ENCODE assay signal across 11 cellular contexts in genomic region chr2:54429811-54430600, GRCh38. TPM values are rescaled to one million over a fixed set of nuclear protein-coding genes. Genes with fewer than 3 reads are reported as not detected.
DNase-seq lines count a peak whose midpoint lies in the region; ATAC-seq, FAIRE-seq and TF ChIP-seq lines count a peak whose summit lies in the region.
"Had no signal": no experiment of that assay in that cellular context is flagged by ENCODE, and none has a peak within 500 bp of the region (broad histone marks: within the 10 kb centered on the region; RNA-seq: fewer than 3 reads in every experiment).

No MANE protein-coding gene starts in this region.

- H3K27me3 ChIP-seq in breast epithelium (no peaks in the 10 kb centered on the region), mammary epithelial cell (ENCODE audit: insufficient read depth, low read length) (no peaks in the 10 kb centered on the region), H1 (replicated peaks in 1 of 4; ENCODE audit: control insufficient read depth in 3 of 4, extremely low read depth in 1 of 4, insufficient read depth in 3 of 4, low read length in 3 of 4) (no peaks in the 10 kb centered on the region), muscle layer of duodenum (ENCODE audit: low read depth, low read length) (no peaks in the 10 kb centered on the region), aorta (ENCODE audit: control insufficient read depth in 1 of 2, insufficient read depth in 2 of 2, low read length in 1 of 2) (no peaks in the 10 kb centered on the region)

- no peak overlapping the region for H2BK20ac ChIP-seq in H1 (ENCODE audit: low read length)

- no peak overlapping the region for H2BK120ac ChIP-seq in H1 (replicated peaks; ENCODE audit: low read depth, low read length)

- ATAC-seq in aorta (ENCODE audit: low FRiP score) (peak; percentile 28), GM18867 (IDR thresholded peaks at IDR 0.05; ENCODE audit: unreplicated experiment) (no peak)

- no peaks in the 10 kb centered on the region for H3K79me1 ChIP-seq in H1 (ENCODE audit: low read depth, low read length)

- 79% methylated on average over 9 of the region's 13 CpGs for WGBS in mammary epithelial cell (ENCODE audit: low coverage, missing lambda C conversion rate)
- WGBS in H1 (ENCODE audit: extremely low coverage in 1 of 2, insufficient coverage in 1 of 2, insufficient read length in 1 of 2, insufficient replicate concordance in 2 of 2, low coverage in 1 of 2, low lambda C conversion rate in 2 of 2, missing lambda C conversion rate in 1 of 2), 2 experiments: 91% methylated on average over 13 of the region's 13 CpGs; no CpG with 5 or more reads in 1 of the 2 experiments
- 73 to 76% methylated on average over 13 of the region's 13 CpGs for WGBS in aorta, 2 donors

- H3K56ac ChIP-seq in H1 (replicated peaks; ENCODE audit: insufficient read length, low read depth, low read length): no peak overlapping the region

- H3K23me2 ChIP-seq in H1 (ENCODE audit: low read depth, low read length): no peaks in the 10 kb centered on the region

- H3K18ac ChIP-seq in H1 (ENCODE audit: extremely low read depth, low read length): no peak overlapping the region

- H3K36me3 ChIP-seq in breast epithelium: no peaks in the 10 kb centered on the region
- no peaks in the 10 kb centered on the region for H3K36me3 ChIP-seq in mammary epithelial cell (ENCODE audit: insufficient read depth, low read length)
- no peaks in the 10 kb centered on the region for H3K36me3 ChIP-seq in H1 (ENCODE audit: control insufficient read depth in 2 of 4, insufficient read depth in 4 of 4, low read length in 3 of 4)
- H3K36me3 ChIP-seq in muscle layer of duodenum (ENCODE audit: control insufficient read depth in 1 of 2, insufficient read depth in 2 of 2, low read length in 2 of 2): no peaks in the 10 kb centered on the region
- H3K36me3 ChIP-seq in aorta (ENCODE audit: control insufficient read depth in 1 of 2, insufficient read depth in 2 of 2, low read length in 1 of 2): no peaks in the 10 kb centered on the region

- H3K27ac ChIP-seq in breast epithelium (peak overlapping the region; percentile 43 to 72), mammary epithelial cell (ENCODE audit: insufficient read depth, low read depth, low read length) (no peak overlapping the region), H1 (ENCODE audit: low read depth, low read length) (no peak overlapping the region), muscle layer of duodenum (ENCODE audit: low read length) (peak overlapping the region; percentile 48), aorta (ENCODE audit: low read depth in 1 of 2, low read length in 2 of 2) (no peak overlapping the region)

- H3K79me2 ChIP-seq in mammary epithelial cell (ENCODE audit: insufficient read depth, low read length): no peaks in the 10 kb centered on the region
- no peaks in the 10 kb centered on the region for H3K79me2 ChIP-seq in H1 (ENCODE audit: control insufficient read depth in 1 of 2, insufficient read depth in 2 of 2, low read length in 2 of 2)

- H2BK15ac ChIP-seq in H1 (ENCODE audit: low read length): no peak overlapping the region

- H3K4me1 ChIP-seq in breast epithelium (no peaks in the 10 kb centered on the region), mammary epithelial cell (ENCODE audit: insufficient read depth, low read length) (no peaks in the 10 kb centered on the region), H1 (replicated peaks in 1 of 4; ENCODE audit: control insufficient read depth in 3 of 4, insufficient read depth in 4 of 4, low read length in 3 of 4) (no peaks in the 10 kb centered on the region), muscle layer of duodenum (ENCODE audit: control insufficient read depth in 1 of 2, insufficient read depth in 2 of 2, low read length in 2 of 2) (peaks cover 4 to 14% of the 10 kb centered on the region in 2 donors), aorta (ENCODE audit: control insufficient read depth in 1 of 2, insufficient read depth in 2 of 2, low read length in 2 of 2) (no peaks in the 10 kb centered on the region)

- TF ChIP-seq POLR2A in breast epithelium (IDR thresholded peaks at IDR 0.05) (no peak), H1 (IDR thresholded peaks at IDR 0.05; ENCODE audit: control extremely low read depth in 1 of 2, low read depth in 2 of 2, low read length in 2 of 2) (no peak)

- H3K14ac ChIP-seq in H1 (ENCODE audit: insufficient read length): no peak overlapping the region

- no peak for FAIRE-seq in H1 (lab: Jason Lieb, UNC)
- FAIRE-seq: GM19239 had no signal

- no peak overlapping the region for H3K23ac ChIP-seq in H1 (ENCODE audit: insufficient read length)

- H2AK5ac ChIP-seq in H1 (ENCODE audit: low read depth, low read length): no peak overlapping the region

- H2AFZ ChIP-seq in mammary epithelial cell (ENCODE audit: low read depth, low read length): no peak overlapping the region
- H2AFZ ChIP-seq in H1 (ENCODE audit: low read length): 0 out of 2 replicates have a peak overlapping the region, but pooled peaks have one; percentile 40

- H4K5ac ChIP-seq in H1 (ENCODE audit: insufficient read length, low read depth, low read length): no peak overlapping the region

- POLR2A ChIA-PET in H1 (lab: Charles Lee; ENCODE audit: partially characterized antibody): no interaction called here

- no peaks in the 10 kb centered on the region for H3K9me3 ChIP-seq in breast epithelium
- H3K9me3 ChIP-seq in mammary epithelial cell (replicated peaks; ENCODE audit: insufficient read depth, low read length): no peaks in the 10 kb centered on the region
- no peaks in the 10 kb centered on the region for H3K9me3 ChIP-seq in H1 (ENCODE audit: insufficient read depth in 2 of 2, low read depth in 1 of 2, low read length in 1 of 2)
- H3K9me3 ChIP-seq in muscle layer of duodenum (ENCODE audit: control insufficient read depth in 1 of 2, low read length in 2 of 2): no peaks in the 10 kb centered on the region
- no peaks in the 10 kb centered on the region for H3K9me3 ChIP-seq in aorta (ENCODE audit: control insufficient read depth, low read length)

- H2BK12ac ChIP-seq in H1 (ENCODE audit: low read depth, low read length): no peak overlapping the region

- H4K8ac ChIP-seq in H1 (ENCODE audit: extremely low read depth, insufficient read depth, low read length): no peak overlapping the region

- no peak overlapping the region for H2BK5ac ChIP-seq in H1 (ENCODE audit: low read depth, low read length)

- DNase-seq in breast epithelium (ENCODE audit: low spot score in 2 of 2): no peak
- DNase-seq in mammary epithelial cell: no peak
- no peak for DNase-seq in H1 (ENCODE audit: low read depth in 1 of 2, low spot score in 2 of 2)
- DNase-seq in aorta: no peak
- DNase-seq in islet precursor cell: no peak
- DNase-seq in foreskin melanocyte: no peak
- DNase-seq: amniotic stem cell, NCI-H1694 treated with DMSO at 0.1 percent for 48 hours had no signal

- CTCF ChIA-PET in mammary epithelial cell (lab: Charles Lee; ENCODE audit: low non-redundant PET) (no interaction called here), H1 (lab: Charles Lee; ENCODE audit: partially characterized antibody) (interaction anchor here (0.6 kb wide), 1 partner anchor 71 kb away, joined by 3 read pairs; no protein-coding TSS in a partner anchor)

- no peak overlapping the region for H3K4me2 ChIP-seq in mammary epithelial cell (ENCODE audit: insufficient read depth, low read depth, low read length)
- H3K4me2 ChIP-seq in H1 (ENCODE audit: insufficient read depth in 1 of 2, low read depth in 2 of 2, low read length in 2 of 2): no peak overlapping the region

- BruUV-seq in mammary epithelial cell (replicated peaks; lab: Mats Ljungman, UMichigan): no TSS peak

- dilution Hi-C loops in mammary epithelial cell (cut with HindIII; ENCODE audit: low sequenced_read_pairs): no loop called here

- no peak overlapping the region for H4K91ac ChIP-seq in H1 (replicated peaks; ENCODE audit: insufficient read length, low read length)

- H3K4me3 ChIP-seq in breast epithelium (no peak overlapping the region), mammary epithelial cell (replicated peaks in 1 of 3; ENCODE audit: insufficient read depth in 1 of 3, low read depth in 2 of 3, low read length in 3 of 3) (no peak overlapping the region), H1 (ENCODE audit: extremely low read depth in 1 of 4, insufficient read depth in 2 of 4, low read depth in 3 of 4, low read length in 4 of 4) (no peak overlapping the region), muscle layer of duodenum (ENCODE audit: low read depth in 1 of 2, low read length in 2 of 2) (no peak overlapping the region), aorta (ENCODE audit: low read length in 2 of 2) (no peak overlapping the region)

- in situ Hi-C loops in mammary epithelial cell (cut with MboI; ENCODE audit: low sequenced_read_pairs in 2 of 2): no loop called here

- H3K9ac ChIP-seq in mammary epithelial cell (ENCODE audit: insufficient read depth, low read length): no peak overlapping the region
- no peak overlapping the region for H3K9ac ChIP-seq in H1 (replicated peaks in 1 of 4; ENCODE audit: extremely low read depth in 1 of 4, low read depth in 3 of 4, low read length in 3 of 4)

- intact Hi-C loops in breast epithelium (cut with DNase I; ENCODE audit: low total_unique reads): no loop called here
- intact Hi-C loops in mammary epithelial cell (cut with micrococcal nuclease): no loop called here
- intact Hi-C loops in aorta (cut with DNase I): loop anchor here in 1 of 2 donors (10.0 kb wide), 1 partner anchor 55 kb away; no protein-coding TSS in a partner anchor

- H4K20me1 ChIP-seq in mammary epithelial cell (ENCODE audit: insufficient read depth, low read length) (no peaks in the 10 kb centered on the region), H1 (replicated peaks in 1 of 2; ENCODE audit: control insufficient read depth in 1 of 2, insufficient read depth in 2 of 2, low read length in 2 of 2) (no peaks in the 10 kb centered on the region)

- no peak for TF ChIP-seq EP300 in H1 (IDR thresholded peaks at IDR 0.05; ENCODE audit: borderline replicate concordance in 1 of 2, low read depth in 2 of 2, low read length in 2 of 2)

- TF ChIP-seq CTCF in breast epithelium (IDR thresholded peaks at IDR 0.05): no peak
- TF ChIP-seq CTCF in mammary epithelial cell (conservative IDR thresholded peaks at IDR 0.05 in 1 of 2, IDR thresholded peaks at IDR 0.05 in 1 of 2; ENCODE audit: extremely low read depth in 1 of 2, insufficient read depth in 1 of 2, low read depth in 1 of 2, low read length in 2 of 2): no peak
- no peak for TF ChIP-seq CTCF in H1 (IDR thresholded peaks at IDR 0.05; ENCODE audit: control extremely low read depth in 1 of 3, insufficient read depth in 1 of 3, low read depth in 1 of 3, low read length in 3 of 3)

- no peak overlapping the region for H3K4ac ChIP-seq in H1 (replicated peaks; ENCODE audit: insufficient read length, low read depth, low read length)

- TF ChIP-seq RAD21 in H1 (IDR thresholded peaks at IDR 0.05 in 1 of 2, conservative IDR thresholded peaks at IDR 0.05 in 1 of 2; ENCODE audit: low read depth in 2 of 2, low read length in 2 of 2): no peak

RNA-seq across cellular contexts. Expression of gene SPTBN1, which starts 26.1 kb away (rescaled TPM):
- total RNA-seq in breast epithelium (1,000 to 10,000 TPM in 1 of 3 donors, 100 to 1,000 TPM in 2; 223 to 1,216 (median 273) TPM), mammary epithelial cell (100 to 1,000 TPM; 206 to 210 TPM), aorta (100 to 1,000 TPM; 322 to 540 TPM)
- polyA plus RNA-seq in mammary epithelial cell (41.8 TPM), H1 (2011; rRNA removed) (30.7 and 31.8 TPM in 2 replicates), aorta (100 to 1,000 TPM in 1 of 2 donors, 10 to 100 TPM in 1; 84.9 to 113 TPM)
- polyA minus RNA-seq in mammary epithelial cell: 202 TPM
- total RNA-seq in H1 (2021; fragmentation: NEBNext Ultra II Directional; extraction: Animal tissue kit (Norgen Biotek cat#: 25700)): 174 and 180 TPM in 2 replicates
- 29.0 TPM for polyA plus RNA-seq in H1 (2011; cell fraction: cytosol; rRNA removed)
- polyA plus RNA-seq in H1 (2011; cell fraction: nucleus; rRNA removed): 199 TPM
- polyA plus RNA-seq in H1 (2012, experiment 1 of 2): 91.4 to 111 TPM (median 106 TPM) in 4 replicates
- 5.4 TPM for polyA plus RNA-seq in H1 (2012, experiment 2 of 2)
- 117 TPM for polyA plus RNA-seq in H1 (2013, experiment 1 of 2)
- polyA plus RNA-seq in H1 (2013, experiment 2 of 2): 112 TPM
- 102 and 138 TPM in 2 replicates for polyA minus RNA-seq in H1 (2011; rRNA and poly(A)+ RNA removed)
- 66.8 TPM for polyA minus RNA-seq in H1 (2011; cell fraction: cytosol; rRNA and poly(A)+ RNA removed)
- polyA minus RNA-seq in H1 (2011; cell fraction: nucleus; rRNA and poly(A)+ RNA removed): 173 TPM

Comparison
In these comparisons a context has a peak if more than half of its experiments do, and no peak if none do; other contexts are left out.
1. H3K27ac ChIP-seq: peak in breast epithelium (2 of 2) and muscle layer of duodenum (single experiment); none in mammary epithelial cell (single experiment), H1 (single experiment) and aorta (0 of 2).